ENCODE assay signal across 8 cellular contexts in genomic region chr9:77495834-77496671, GRCh38.
DNase-seq lines count a peak whose midpoint lies in the region; ATAC-seq and TF ChIP-seq lines count a peak whose summit lies in the region.

No MANE protein-coding gene starts in this region.

- no peak overlapping the region for H2BK15ac ChIP-seq in mesendoderm (replicated peaks; ENCODE audit: low read depth)

- H2AK5ac ChIP-seq in mesendoderm (ENCODE audit: low read length): no peak overlapping the region

- H3K23ac ChIP-seq in mesendoderm (ENCODE audit: low read length): no peak overlapping the region

- ATAC-seq in GM19351 (IDR thresholded peaks at IDR 0.05; ENCODE audit: unreplicated experiment): no peak
- no peak for ATAC-seq in GM21381 (IDR thresholded peaks at IDR 0.05; ENCODE audit: unreplicated experiment)
- no peak for ATAC-seq in GM18867 (IDR thresholded peaks at IDR 0.05; ENCODE audit: unreplicated experiment)

- no peak overlapping the region for H3K9ac ChIP-seq in mesendoderm (ENCODE audit: low read length)

- TF ChIP-seq CTCF in dorsolateral prefrontal cortex (IDR thresholded peaks at IDR 0.05 in 54 of 56, conservative IDR thresholded peaks at IDR 0.05 in 2 of 56; ENCODE audit: low read depth in 1 of 56, partially characterized antibody in 56 of 56): no peak

- no peak overlapping the region for H4K5ac ChIP-seq in mesendoderm (ENCODE audit: low read length)

- no peak overlapping the region for H3K18ac ChIP-seq in mesendoderm (ENCODE audit: low read length)

- H2BK120ac ChIP-seq in mesendoderm (ENCODE audit: low read depth, low read length): no peak overlapping the region

- peak overlapping the region; percentile 44 for H2AFZ ChIP-seq in ACC112 (ENCODE audit: low read length, unreplicated experiment)

- WGBS in mesendoderm (ENCODE audit: extremely low coverage, insufficient coverage, low lambda C conversion rate): no CpG with 5 or more reads among the region's 4 CpGs

- H3K27ac ChIP-seq in ACC112 (ENCODE audit: low read depth, low read length) (peak overlapping the region; percentile 29), dorsolateral prefrontal cortex (peak overlapping the region in 31 of 59 donors; percentile 2 to 78 (median 43)), mesendoderm (ENCODE audit: low read depth, low read length) (no peak overlapping the region)

- no peak overlapping the region for H3K4me2 ChIP-seq in mesendoderm (ENCODE audit: low read length)

- H3K4me1 ChIP-seq in ACC112 (ENCODE audit: control insufficient read depth, insufficient read depth, low read length, unreplicated experiment) (peaks cover 10% of the 10 kb centered on the region), mesendoderm (ENCODE audit: control insufficient read depth, low read depth, low read length) (no peaks in the 10 kb centered on the region)

- H3K79me1 ChIP-seq in mesendoderm (ENCODE audit: low read length): no peaks in the 10 kb centered on the region

- DNase-seq in MG63 (peak; percentile 41), dorsolateral prefrontal cortex (no peak), mesendoderm (peak; percentile 58), occipital lobe (lab: John Stamatoyannopoulos, UW) (no peak)

- H3K79me2 ChIP-seq in ACC112 (ENCODE audit: control insufficient read depth, insufficient read depth, low read length, unreplicated experiment): no peaks in the 10 kb centered on the region
- no peaks in the 10 kb centered on the region for H3K79me2 ChIP-seq in mesendoderm (ENCODE audit: control insufficient read depth, insufficient read depth, low read length)

- H3K4ac ChIP-seq in mesendoderm (ENCODE audit: low read depth, low read length): no peak overlapping the region

- no peak overlapping the region for H3K4me3 ChIP-seq in ACC112 (ENCODE audit: low read depth, low read length)
- no peak overlapping the region for H3K4me3 ChIP-seq in MG63
- H3K4me3 ChIP-seq in dorsolateral prefrontal cortex: no peak overlapping the region
- no peak overlapping the region for H3K4me3 ChIP-seq in mesendoderm (ENCODE audit: low read length)

- intact Hi-C loops in dorsolateral prefrontal cortex (cut with DNase I): no loop called here

- 0 out of 2 replicates have a peak, but pooled peaks cover 2% of the 10 kb centered on the region for H3K9me3 ChIP-seq in MG63

- no peaks in the 10 kb centered on the region for H3K27me3 ChIP-seq in ACC112 (ENCODE audit: insufficient read depth, low read length)
- H3K27me3 ChIP-seq in MG63: no peaks in the 10 kb centered on the region
- no peaks in the 10 kb centered on the region for H3K27me3 ChIP-seq in dorsolateral prefrontal cortex
- no peaks in the 10 kb centered on the region for H3K27me3 ChIP-seq in mesendoderm (ENCODE audit: insufficient read depth, low read length, poor library complexity)

- H3K56ac ChIP-seq in mesendoderm (ENCODE audit: low read length): no peak overlapping the region

- no peak overlapping the region for H2BK5ac ChIP-seq in mesendoderm (ENCODE audit: low read length)

- H4K8ac ChIP-seq in mesendoderm (ENCODE audit: low read depth, low read length): no peak overlapping the region

- H3K36me3 ChIP-seq in ACC112 (ENCODE audit: insufficient read depth, low read length) (no peaks in the 10 kb centered on the region), MG63 (no peaks in the 10 kb centered on the region), mesendoderm (ENCODE audit: control insufficient read depth, insufficient read depth, low read length) (no peaks in the 10 kb centered on the region)

Comparison
In these comparisons a context has a peak if more than half of its experiments do, and no peak if none do; other contexts are left out.
1. DNase-seq: peak in MG63 (single experiment) and mesendoderm (single experiment); none in dorsolateral prefrontal cortex (0 of 10) and occipital lobe (single experiment).